1 cellular context compared by ENCODE assay signal in genomic region chr11:75241036-75241905, GRCh38.
TF ChIP-seq lines count a peak whose summit lies in the region.

No MANE protein-coding gene starts in this region.

TF ChIP-seq in HepG2, 621 proteins besides CTCF, POLR2A, EP300 and RAD21 (continued from another document and continues in another):
- TF ChIP-seq, protein P1, sequence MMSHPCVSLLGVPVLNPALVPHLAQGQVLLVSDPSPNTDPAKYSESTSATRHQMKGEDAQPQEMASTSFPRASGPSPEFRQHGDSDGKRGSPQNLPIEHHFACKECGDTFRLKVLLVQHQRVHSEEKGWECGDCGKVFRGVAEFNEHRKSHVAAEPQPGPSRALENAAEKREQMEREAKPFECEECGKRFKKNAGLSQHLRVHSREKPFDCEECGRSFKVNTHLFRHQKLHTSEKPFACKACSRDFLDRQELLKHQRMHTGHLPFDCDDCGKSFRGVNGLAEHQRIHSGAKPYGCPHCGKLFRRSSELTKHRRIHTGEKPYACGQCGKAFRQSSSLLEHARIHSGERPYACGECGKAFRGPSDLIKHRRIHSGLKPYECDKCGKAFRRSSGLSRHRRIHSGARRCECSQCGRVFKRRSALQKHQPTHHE (CRISPR knock-in tag; IDR thresholded peaks at IDR 0.05; ENCODE audit: borderline replicate concordance), result no peak
- TF ChIP-seq HDAC1 (CRISPR knock-in tag; IDR thresholded peaks at IDR 0.05), result no peak; the same call in 1 of the 2 replicates
- no peak for TF ChIP-seq KAT2B (IDR thresholded peaks at IDR 0.05; ENCODE audit: borderline replicate concordance, low read depth, low read length)
- TF ChIP-seq ATAD3A (CRISPR knock-in tag; IDR thresholded peaks at IDR 0.05), result no peak
- peak; percentile 91 for TF ChIP-seq YY1 (IDR thresholded peaks at IDR 0.05; ENCODE audit: insufficient read depth, insufficient replicate concordance, low read depth, low read length)
- TF ChIP-seq STAG1 (CRISPR knock-in tag; IDR thresholded peaks at IDR 0.05), result peak; percentile 79
- no peak for TF ChIP-seq NFIC (IDR thresholded peaks at IDR 0.05; ENCODE audit: low read length)
- TF ChIP-seq ZNF788 (CRISPR knock-in tag; IDR thresholded peaks at IDR 0.05; ENCODE audit: borderline replicate concordance), result peak; percentile 30; the same call in 1 of the 2 replicates
- no peak for TF ChIP-seq ELF3 (CRISPR knock-in tag; IDR thresholded peaks at IDR 0.05)
- TF ChIP-seq ARHGAP35 (CRISPR knock-in tag; IDR thresholded peaks at IDR 0.05; ENCODE audit: borderline replicate concordance), result no peak
- peak; percentile 25; the same call in 1 of the 2 replicates for TF ChIP-seq ZFP91 (CRISPR knock-in tag; IDR thresholded peaks at IDR 0.05; ENCODE audit: borderline replicate concordance)
- no peak for TF ChIP-seq E2F2 (CRISPR knock-in tag; IDR thresholded peaks at IDR 0.05; ENCODE audit: borderline replicate concordance)
- no peak for TF ChIP-seq ZNF17 (CRISPR knock-in tag; IDR thresholded peaks at IDR 0.05)
- peak; percentile 18; the same call in 1 of the 2 replicates for TF ChIP-seq ZNF331 (CRISPR knock-in tag; IDR thresholded peaks at IDR 0.05)
- TF ChIP-seq FOXK1 (CRISPR knock-in tag; IDR thresholded peaks at IDR 0.05; ENCODE audit: borderline replicate concordance, low read depth), result no peak
- no peak for TF ChIP-seq ZNF550 (CRISPR knock-in tag; IDR thresholded peaks at IDR 0.05; ENCODE audit: borderline replicate concordance)
- TF ChIP-seq ZNF432 (CRISPR knock-in tag; IDR thresholded peaks at IDR 0.05; ENCODE audit: borderline replicate concordance), result no peak
- no peak for TF ChIP-seq NONO (IDR thresholded peaks at IDR 0.05)
- no peak for TF ChIP-seq NONO (CRISPR knock-in tag; conservative IDR thresholded peaks at IDR 0.05)
- TF ChIP-seq RBM39 (IDR thresholded peaks at IDR 0.05; ENCODE audit: low read depth, low read length, poor library complexity, severe bottlenecking), result no peak
- no peak for TF ChIP-seq ZNF816 (CRISPR knock-in tag; IDR thresholded peaks at IDR 0.05; ENCODE audit: borderline replicate concordance)
- TF ChIP-seq ZNF274 (CRISPR knock-in tag; IDR thresholded peaks at IDR 0.05), result no peak
- peak; percentile 81 for TF ChIP-seq XRCC5 (optimal IDR thresholded peaks at IDR 0.05; ENCODE audit: low read length)
- TF ChIP-seq CC2D1A (CRISPR knock-in tag; IDR thresholded peaks at IDR 0.05), result no peak
- no peak for TF ChIP-seq ZNF564 (CRISPR knock-in tag; IDR thresholded peaks at IDR 0.05)
- no peak for TF ChIP-seq SNAI1 (CRISPR knock-in tag; IDR thresholded peaks at IDR 0.05; ENCODE audit: borderline replicate concordance)
- no peak for TF ChIP-seq NFIB (CRISPR knock-in tag; IDR thresholded peaks at IDR 0.05; ENCODE audit: borderline replicate concordance)
- no peak for TF ChIP-seq ELK4 (CRISPR knock-in tag; IDR thresholded peaks at IDR 0.05; ENCODE audit: borderline replicate concordance)
- peak; percentile 70; the same call in 1 of the 2 replicates for TF ChIP-seq ZNF766 (CRISPR knock-in tag; IDR thresholded peaks at IDR 0.05; ENCODE audit: borderline replicate concordance)
- TF ChIP-seq MZF1 (CRISPR knock-in tag; IDR thresholded peaks at IDR 0.05; ENCODE audit: borderline replicate concordance), result no peak
- TF ChIP-seq ZNF317 (CRISPR knock-in tag; IDR thresholded peaks at IDR 0.05), result no peak
- TF ChIP-seq ZSCAN29 (CRISPR knock-in tag; conservative IDR thresholded peaks at IDR 0.05), result no peak
- TF ChIP-seq ZNF589 (CRISPR knock-in tag; conservative IDR thresholded peaks at IDR 0.05), result no peak
- TF ChIP-seq, protein P2, sequence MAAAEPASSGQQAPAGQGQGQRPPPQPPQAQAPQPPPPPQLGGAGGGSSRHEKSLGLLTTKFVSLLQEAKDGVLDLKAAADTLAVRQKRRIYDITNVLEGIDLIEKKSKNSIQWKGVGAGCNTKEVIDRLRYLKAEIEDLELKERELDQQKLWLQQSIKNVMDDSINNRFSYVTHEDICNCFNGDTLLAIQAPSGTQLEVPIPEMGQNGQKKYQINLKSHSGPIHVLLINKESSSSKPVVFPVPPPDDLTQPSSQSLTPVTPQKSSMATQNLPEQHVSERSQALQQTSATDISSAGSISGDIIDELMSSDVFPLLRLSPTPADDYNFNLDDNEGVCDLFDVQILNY (CRISPR knock-in tag; conservative IDR thresholded peaks at IDR 0.05), result no peak
- no peak for TF ChIP-seq AGO2 (optimal IDR thresholded peaks at IDR 0.05; ENCODE audit: low read depth, low read length)
- no peak for TF ChIP-seq ZNF496 (CRISPR knock-in tag; IDR thresholded peaks at IDR 0.05; ENCODE audit: insufficient replicate concordance)
- TF ChIP-seq TBX3 (IDR thresholded peaks at IDR 0.05; ENCODE audit: borderline replicate concordance), result no peak
- no peak for TF ChIP-seq KDM6A (CRISPR knock-in tag; IDR thresholded peaks at IDR 0.05; ENCODE audit: low read depth)
- no peak for TF ChIP-seq ZNF501 (CRISPR knock-in tag; IDR thresholded peaks at IDR 0.05)
- TF ChIP-seq ZFYVE20 (CRISPR knock-in tag; IDR thresholded peaks at IDR 0.05; ENCODE audit: borderline replicate concordance, low read depth), result no peak
- no peak for TF ChIP-seq U2AF2 (IDR thresholded peaks at IDR 0.05; ENCODE audit: low read depth, low read length)
- TF ChIP-seq SIX4 (CRISPR knock-in tag; IDR thresholded peaks at IDR 0.05), result no peak
- TF ChIP-seq SKIL (CRISPR knock-in tag; IDR thresholded peaks at IDR 0.05; ENCODE audit: borderline replicate concordance), result no peak
- TF ChIP-seq KDM2A (CRISPR knock-in tag; IDR thresholded peaks at IDR 0.05; ENCODE audit: borderline replicate concordance, low read depth), result no peak; the same call in 1 of the 2 replicates
- TF ChIP-seq ZNF629 (CRISPR knock-in tag; conservative IDR thresholded peaks at IDR 0.05), result no peak
- TF ChIP-seq RORA (CRISPR knock-in tag; IDR thresholded peaks at IDR 0.05), result no peak
- no peak for TF ChIP-seq ZSCAN9 (CRISPR knock-in tag; IDR thresholded peaks at IDR 0.05; ENCODE audit: borderline replicate concordance)
- TF ChIP-seq ZNF556 (CRISPR knock-in tag; IDR thresholded peaks at IDR 0.05; ENCODE audit: borderline replicate concordance), result no peak
- no peak for TF ChIP-seq ZNF607 (CRISPR knock-in tag; IDR thresholded peaks at IDR 0.05; ENCODE audit: borderline replicate concordance)
- TF ChIP-seq, protein P3, sequence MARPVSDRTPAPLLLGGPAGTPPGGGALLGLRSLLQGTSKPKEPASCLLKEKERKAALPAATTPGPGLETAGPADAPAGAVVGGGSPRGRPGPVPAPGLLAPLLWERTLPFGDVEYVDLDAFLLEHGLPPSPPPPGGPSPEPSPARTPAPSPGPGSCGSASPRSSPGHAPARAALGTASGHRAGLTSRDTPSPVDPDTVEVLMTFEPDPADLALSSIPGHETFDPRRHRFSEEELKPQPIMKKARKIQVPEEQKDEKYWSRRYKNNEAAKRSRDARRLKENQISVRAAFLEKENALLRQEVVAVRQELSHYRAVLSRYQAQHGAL (CRISPR knock-in tag; IDR thresholded peaks at IDR 0.05; ENCODE audit: not compliant biosample characterization), result no peak
- TF ChIP-seq ZNF777 (CRISPR knock-in tag; IDR thresholded peaks at IDR 0.05), result peak; percentile 98
- TF ChIP-seq FOXA1 (IDR thresholded peaks at IDR 0.05), result no peak
- no peak for TF ChIP-seq FOXA1 (CRISPR knock-in tag; IDR thresholded peaks at IDR 0.05)
- no peak for TF ChIP-seq PAWR (CRISPR knock-in tag; IDR thresholded peaks at IDR 0.05; ENCODE audit: borderline replicate concordance)
- no peak for TF ChIP-seq ZNF33B (CRISPR knock-in tag; IDR thresholded peaks at IDR 0.05)
- no peak for TF ChIP-seq ZNF354B (CRISPR knock-in tag; IDR thresholded peaks at IDR 0.05)
- peak; percentile 27; the same call in 1 of the 2 replicates for TF ChIP-seq ZNF790 (CRISPR knock-in tag; IDR thresholded peaks at IDR 0.05; ENCODE audit: borderline replicate concordance)
- TF ChIP-seq, protein P4, sequence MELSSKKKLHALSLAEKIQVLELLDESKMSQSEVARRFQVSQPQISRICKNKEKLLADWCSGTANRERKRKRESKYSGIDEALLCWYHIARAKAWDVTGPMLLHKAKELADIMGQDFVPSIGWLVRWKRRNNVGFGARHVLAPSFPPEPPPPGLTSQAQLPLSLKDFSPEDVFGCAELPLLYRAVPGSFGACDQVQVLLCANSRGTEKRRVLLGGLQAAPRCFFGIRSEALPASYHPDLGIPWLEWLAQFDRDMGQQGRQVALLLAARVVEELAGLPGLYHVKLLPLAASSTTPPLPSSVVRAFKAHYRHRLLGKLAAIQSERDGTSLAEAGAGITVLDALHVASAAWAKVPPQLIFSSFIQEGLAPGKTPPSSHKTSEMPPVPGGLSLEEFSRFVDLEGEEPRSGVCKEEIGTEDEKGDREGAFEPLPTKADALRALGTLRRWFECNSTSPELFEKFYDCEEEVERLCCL (CRISPR knock-in tag; IDR thresholded peaks at IDR 0.05; ENCODE audit: borderline replicate concordance), result no peak
- TF ChIP-seq NR2F1 (CRISPR knock-in tag; IDR thresholded peaks at IDR 0.05), result no peak
- TF ChIP-seq RFX5 (IDR thresholded peaks at IDR 0.05; ENCODE audit: low read depth, low read length), result no peak
- no peak for TF ChIP-seq ZNF737 (CRISPR knock-in tag; IDR thresholded peaks at IDR 0.05; ENCODE audit: borderline replicate concordance)
- 0 out of 2 replicates have a peak, but pooled peaks have one; percentile 72 for TF ChIP-seq ZNF724P (CRISPR knock-in tag; IDR thresholded peaks at IDR 0.05; ENCODE audit: borderline replicate concordance)
- no peak for TF ChIP-seq ZSCAN22 (CRISPR knock-in tag; IDR thresholded peaks at IDR 0.05)
- no peak for TF ChIP-seq MTF1 (CRISPR knock-in tag; IDR thresholded peaks at IDR 0.05)
- TF ChIP-seq ZBTB33 (CRISPR knock-in tag; IDR thresholded peaks at IDR 0.05), result no peak
- no peak for TF ChIP-seq HDAC2 (CRISPR knock-in tag; IDR thresholded peaks at IDR 0.05)
- TF ChIP-seq MLLT10 (CRISPR knock-in tag; IDR thresholded peaks at IDR 0.05), result no peak
